Comparison of ENCODE assay signal across 11 cellular contexts in the genomic region with DNA sequence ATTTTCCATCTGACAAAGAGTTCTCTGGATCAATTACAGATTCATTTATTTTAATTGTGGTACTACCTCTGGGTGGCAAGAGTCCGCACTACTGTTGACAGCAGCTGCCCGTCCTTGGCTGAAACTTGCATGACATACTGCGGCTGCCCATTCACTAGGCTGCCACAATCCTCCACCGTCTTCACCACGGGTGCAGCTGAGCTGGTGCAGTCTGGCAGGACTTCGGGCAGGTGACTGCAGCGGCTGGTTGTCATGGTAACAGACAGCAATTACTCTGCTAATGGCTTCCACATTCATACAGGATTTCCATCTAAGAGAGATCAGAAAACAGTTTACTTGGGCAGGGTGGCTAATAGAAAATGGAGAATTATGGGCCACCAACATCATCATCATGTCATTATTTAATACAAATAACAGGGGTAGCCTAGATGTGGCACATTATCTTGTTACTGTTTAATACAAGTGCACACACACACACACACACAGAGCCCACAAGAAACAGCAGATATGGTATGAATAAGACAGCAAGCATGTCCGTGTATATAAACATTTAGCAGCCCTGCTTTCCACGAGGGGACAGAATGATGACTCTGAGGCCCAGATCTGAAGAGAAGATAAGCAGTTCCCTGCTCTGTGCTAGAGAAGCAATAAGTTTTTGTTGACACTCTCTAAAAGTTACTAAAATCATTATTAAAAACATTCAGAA.
A peak's percentile ranks its signal among the peaks of the same experiment; 100 is the strongest.
DNase-seq lines count a peak whose midpoint lies in the region; ATAC-seq, FAIRE-seq and TF ChIP-seq lines count a peak whose summit lies in the region.
"Had no signal": no experiment of that assay in that cellular context is flagged by ENCODE, and none has a peak within 500 bp of the region (broad histone marks: within the 10 kb centered on the region; RNA-seq: fewer than 3 reads in every experiment).

No MANE protein-coding gene starts in this region.

- ATAC-seq in HG03108 (IDR thresholded peaks at IDR 0.05; ENCODE audit: unreplicated experiment) = no peak
- no peak for ATAC-seq in activated CD8-positive, alpha-beta T cell treated with anti-CD3 and anti-CD28 coated beads, Interleukin-2, amount 10 ng/mL, durations not matched to agents 7 days and 5 days
- ATAC-seq: activated T-cell treated with anti-CD3 and anti-CD28 coated beads, Interleukin-2, amount 50 U/mL, for 72 hours had no signal

- no peaks in the 10 kb centered on the region for H3K27me3 Mint-ChIP-seq in activated CD8-positive, alpha-beta T cell treated with anti-CD3 and anti-CD28 coated beads, Interleukin-2, amount 10 ng/mL, durations not matched to agents 7 days and 5 days (ENCODE audit: low read depth)

- no peaks in the 10 kb centered on the region for H3K9me3 Mint-ChIP-seq in activated CD8-positive, alpha-beta T cell treated with anti-CD3 and anti-CD28 coated beads, Interleukin-2, amount 10 ng/mL, durations not matched to agents 7 days and 5 days (ENCODE audit: insufficient read depth)
- H3K9me3 Mint-ChIP-seq: activated T-cell treated with anti-CD3 and anti-CD28 coated beads, Interleukin-2, amount 50 U/mL, for 72 hours had no signal

- H3K27ac Mint-ChIP-seq in activated CD8-positive, alpha-beta T cell treated with anti-CD3 and anti-CD28 coated beads, Interleukin-2, amount 10 ng/mL, durations not matched to agents 7 days and 5 days = no peak overlapping the region
- H3K27ac Mint-ChIP-seq: activated T-cell treated with anti-CD3 and anti-CD28 coated beads, Interleukin-2, amount 50 U/mL, for 72 hours had no signal

- H3K4me1 Mint-ChIP-seq in activated CD8-positive, alpha-beta T cell treated with anti-CD3 and anti-CD28 coated beads, Interleukin-2, amount 10 ng/mL, durations not matched to agents 7 days and 5 days (ENCODE audit: low read depth) = no peaks in the 10 kb centered on the region

- H3K36me3 Mint-ChIP-seq in activated CD8-positive, alpha-beta T cell treated with anti-CD3 and anti-CD28 coated beads, Interleukin-2, amount 10 ng/mL, durations not matched to agents 7 days and 5 days (ENCODE audit: low read depth) = peaks cover 3% of the 10 kb centered on the region

- no peak overlapping the region for H3K4me3 Mint-ChIP-seq in activated CD8-positive, alpha-beta T cell treated with anti-CD3 and anti-CD28 coated beads, Interleukin-2, amount 10 ng/mL, durations not matched to agents 7 days and 5 days
- H3K4me3 Mint-ChIP-seq: activated T-cell treated with anti-CD3 and anti-CD28 coated beads, Interleukin-2, amount 50 U/mL, for 72 hours had no signal

- DNase-seq in COLO668 (lab: John Stamatoyannopoulos, UW; ENCODE audit: unreplicated experiment) = peak; percentile 9
- peak; percentile 62 for DNase-seq in NCI-H1417 treated with DMSO at 0.1 percent for 48 hours (lab: John Stamatoyannopoulos, UW)
- DNase-seq in SHP77 (lab: John Stamatoyannopoulos, UW) = peak; percentile 85
- peak; percentile 27 for DNase-seq in hepatic stellate cell (ENCODE audit: low spot score)
- no peak for DNase-seq in activated CD8-positive, alpha-beta T cell treated with anti-CD3 and anti-CD28 coated beads, Interleukin-2, amount 10 ng/mL, durations not matched to agents 7 days and 5 days
- no peak for DNase-seq in frontal cortex (ENCODE audit: low spot score in 2 of 2)
- DNase-seq in GM20000 (ENCODE audit: low spot score) = no peak
- DNase-seq: activated T-cell treated with anti-CD3 and anti-CD28 coated beads, Interleukin-2, amount 50 U/mL, for 72 hours; Peyer's patch; sigmoid colon had no signal

- no peak for TF ChIP-seq CTCF in GM20000 (IDR thresholded peaks at IDR 0.05; ENCODE audit: extremely low read depth, missing control alignments)

- POLR2A ChIA-PET in activated CD8-positive, alpha-beta T cell treated with anti-CD3 and anti-CD28 coated beads, Interleukin-2, amount 10 ng/mL, durations not matched to agents 7 days and 5 days (lab: Charles Lee) = interaction anchor here (1.1 kb wide), 1 partner anchor 10 kb away, joined by 3 read pairs; no protein-coding TSS in a partner anchor

- FAIRE-seq in frontal cortex (lab: Jason Lieb, UNC) = no peak

- CTCF ChIA-PET in activated CD8-positive, alpha-beta T cell treated with anti-CD3 and anti-CD28 coated beads, Interleukin-2, amount 10 ng/mL, durations not matched to agents 7 days and 5 days (lab: Charles Lee) = no interaction called here

Comparison
In these comparisons a context has a peak if more than half of its experiments do, and no peak if none do; other contexts are left out.
1. DNase-seq: peak in COLO668 (single experiment), NCI-H1417 treated with DMSO at 0.1 percent for 48 hours (single experiment), SHP77 (2 of 2) and hepatic stellate cell (single experiment); none in activated CD8-positive, alpha-beta T cell treated with anti-CD3 and anti-CD28 coated beads, Interleukin-2, amount 10 ng/mL, durations not matched to agents 7 days and 5 days (single experiment), frontal cortex (0 of 2) and GM20000 (single experiment).